ENCODE assay signal across 9 cellular contexts in genomic region chr3:69999191-70000027, GRCh38. TPM values are rescaled to one million over a fixed set of nuclear protein-coding genes. Genes with fewer than 3 reads are reported as not detected.
A peak's percentile ranks its signal among the peaks of the same experiment; 100 is the strongest.
DNase-seq lines count a peak whose midpoint lies in the region; ATAC-seq and TF ChIP-seq lines count a peak whose summit lies in the region.
"Had no signal": no experiment of that assay in that cellular context is flagged by ENCODE, and none has a peak within 500 bp of the region (broad histone marks: within the 10 kb centered on the region; RNA-seq: fewer than 3 reads in every experiment).

SAMMSON (plus strand) TSS chr3:69999733.

- peak within 1 kb of the TSS; percentile 15; the same call in 1 of the 2 replicates for H3K9ac ChIP-seq in ES-I3 (ENCODE audit: low read depth, low read length)

- DNase-seq in SJCRH30 (no peak), fibroblast of pulmonary artery (ENCODE audit: low read depth) (peak; percentile 44), retinal pigment epithelial cell (ENCODE audit: low read depth) (peak; percentile 17), kidney tubule cell (ENCODE audit: low spot score) (no peak), epidermal melanocyte (ENCODE audit: insufficient read length, low spot score) (no peak)
- DNase-seq: activated CD8-positive, alpha-beta memory T cell treated with anti-CD3 and anti-CD28 coated beads, Interleukin-2, amount 50 U/mL, for 48 hours had no signal

- peak within 1 kb of the TSS; percentile 19; the same call in 1 of the 2 replicates for H3K4me3 ChIP-seq in SJCRH30
- no peak within 1 kb of the TSS for H3K4me3 ChIP-seq in fibroblast of pulmonary artery (replicated peaks; ENCODE audit: low read depth, low read length)
- H3K4me3 ChIP-seq in retinal pigment epithelial cell (ENCODE audit: low read length) = no peak within 1 kb of the TSS

- H3K36me3 ChIP-seq in ES-I3 (ENCODE audit: insufficient read depth, low read length) = no peaks in the 10 kb centered on the region
- H3K36me3 ChIP-seq in SJCRH30 = no peaks in the 10 kb centered on the region

- H3K27ac ChIP-seq in SJCRH30 = no peak within 1 kb of the TSS

- ATAC-seq in GM18868 (IDR thresholded peaks at IDR 0.05; ENCODE audit: unreplicated experiment) = no peak
- ATAC-seq in GM21528 (IDR thresholded peaks at IDR 0.05; ENCODE audit: low FRiP score, unreplicated experiment) = no peak

- H3K9me3 ChIP-seq in ES-I3 (ENCODE audit: control insufficient read depth, insufficient read depth, low read length) (no peaks in the 10 kb centered on the region), SJCRH30 (replicated peaks) (no peaks in the 10 kb centered on the region)

- H3K4me1 ChIP-seq in ES-I3 (ENCODE audit: insufficient read depth, low read length) (peaks cover 11% of the 10 kb centered on the region; the same call in 1 of the 2 replicates), SJCRH30 (no peaks in the 10 kb centered on the region)

- no peaks in the 10 kb centered on the region for H3K27me3 ChIP-seq in SJCRH30

- no peak for TF ChIP-seq CTCF in fibroblast of pulmonary artery (IDR thresholded peaks at IDR 0.05; ENCODE audit: low read length, missing control alignments)
- TF ChIP-seq CTCF in retinal pigment epithelial cell (conservative IDR thresholded peaks at IDR 0.05; ENCODE audit: low read depth, low read length) = no peak

RNA-seq across cellular contexts. Expression of gene SAMMSON, which starts in this region (rescaled TPM):
- total RNA-seq in SJCRH30 (2014; rRNA removed; shearing (Covaris generic)) = 0.08 TPM in 1 of 2 replicates, not detected in the other

Comparison
In these comparisons a context has a peak if more than half of its experiments do, and no peak if none do; other contexts are left out.
1. DNase-seq: peak in fibroblast of pulmonary artery (single experiment) and retinal pigment epithelial cell (single experiment); none in SJCRH30 (0 of 2), kidney tubule cell (single experiment) and epidermal melanocyte (single experiment).